ENCODE assay signal across 9 cellular contexts in the genomic region with DNA sequence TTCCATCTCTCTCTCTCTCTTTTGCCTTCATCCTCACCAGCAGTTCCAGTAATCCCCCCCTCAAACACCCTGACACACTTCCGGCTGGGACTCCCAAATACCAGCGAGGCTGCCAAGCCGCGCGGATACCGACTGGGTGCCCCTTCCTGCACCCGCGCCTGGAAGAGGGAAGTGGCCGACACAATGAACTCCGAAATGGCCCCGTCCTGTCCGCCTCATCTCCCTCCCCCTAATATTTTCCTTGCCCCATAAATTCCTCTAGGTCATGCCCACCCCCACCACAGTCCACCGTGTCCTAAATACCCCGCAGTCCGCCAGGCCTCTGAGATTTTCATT. TPM values are rescaled to one million over a fixed set of nuclear protein-coding genes. Genes with fewer than 3 reads are reported as not detected.
DNase-seq lines count a peak whose midpoint lies in the region; ATAC-seq and TF ChIP-seq lines count a peak whose summit lies in the region.
"Had no signal": no experiment of that assay in that cellular context is flagged by ENCODE, and none has a peak within 500 bp of the region (broad histone marks: within the 10 kb centered on the region; RNA-seq: fewer than 3 reads in every experiment).

No MANE protein-coding gene starts in this region.

- no peak for TF ChIP-seq CTCF in breast epithelium (IDR thresholded peaks at IDR 0.05)
- no peak for TF ChIP-seq CTCF in MCF 10A (IDR thresholded peaks at IDR 0.05; ENCODE audit: unreplicated experiment)
- TF ChIP-seq CTCF in lower lobe of right lung (IDR thresholded peaks at IDR 0.05) = no peak
- TF ChIP-seq CTCF in dorsolateral prefrontal cortex (IDR thresholded peaks at IDR 0.05 in 54 of 56, conservative IDR thresholded peaks at IDR 0.05 in 2 of 56; ENCODE audit: low read depth in 1 of 56, partially characterized antibody in 56 of 56) = no peak

- peaks cover 6 to 67% of the 10 kb centered on the region in 2 donors for H3K27me3 ChIP-seq in breast epithelium
- H3K27me3 ChIP-seq in lower lobe of right lung (ENCODE audit: low read depth) = peaks cover 100% of the 10 kb centered on the region
- peaks cover 35 to 100% (median 97%) of the 10 kb centered on the region in 45 donors for H3K27me3 ChIP-seq in dorsolateral prefrontal cortex

- H3K9me3 Mint-ChIP-seq in MCF 10A (ENCODE audit: unreplicated experiment) (no peaks in the 10 kb centered on the region), T-cell (no peaks in the 10 kb centered on the region)
- no peaks in the 10 kb centered on the region for H3K9me3 Mint-ChIP-seq in activated T-helper 17 cell treated with anti-CD3 and anti-CD28 coated beads, Interleukin-2, amount 50 U/mL, for 72 hours

- ATAC-seq in T-cell (replicated peaks in 1 of 4) (no peak), lower lobe of right lung (no peak), HG02884 (IDR thresholded peaks at IDR 0.05; ENCODE audit: unreplicated experiment) (no peak)
- ATAC-seq in activated T-helper 17 cell treated with anti-CD3 and anti-CD28 coated beads, Interleukin-2, amount 50 U/mL, for 72 hours (replicated peaks) = no peak

- H3K27ac Mint-ChIP-seq in MCF 10A (ENCODE audit: low read depth, unreplicated experiment) (no peak overlapping the region), T-cell (peak overlapping the region in 1 of 2 donors; percentile 83)
- no peak overlapping the region for H3K27ac Mint-ChIP-seq in activated T-helper 17 cell treated with anti-CD3 and anti-CD28 coated beads, Interleukin-2, amount 50 U/mL, for 72 hours

- H3K36me3 Mint-ChIP-seq in MCF 10A (ENCODE audit: insufficient read depth, unreplicated experiment) (peaks cover 16% of the 10 kb centered on the region), T-cell (no peaks in the 10 kb centered on the region)
- H3K36me3 Mint-ChIP-seq in activated T-helper 17 cell treated with anti-CD3 and anti-CD28 coated beads, Interleukin-2, amount 50 U/mL, for 72 hours (ENCODE audit: low read depth) = peaks cover 19% of the 10 kb centered on the region

- POLR2A ChIA-PET in MCF 10A (lab: Yijun Ruan, JAX) (interaction anchor here (1.4 to 1.5 kb wide), 2 partner anchors 8 to 607 kb away, joined by 3 to 5 read pairs; no protein-coding TSS in a partner anchor), T-cell (lab: Charles Lee) (no interaction called here)

- no TSS peak for BruUV-seq in MCF 10A (replicated peaks; lab: Mats Ljungman, UMichigan)

- H3K4me3 ChIP-seq in breast epithelium = peak overlapping the region; percentile 65 to 80 (median 65)
- no peak overlapping the region for H3K4me3 ChIP-seq in lower lobe of right lung
- H3K4me3 ChIP-seq in urinary bladder (ENCODE audit: low read depth, low read length) = peak overlapping the region; percentile 74
- H3K4me3 ChIP-seq in dorsolateral prefrontal cortex = no peak overlapping the region
- H3K4me3 ChIP-seq: PC-9 had no signal

- H3K36me3 ChIP-seq in breast epithelium = no peaks in the 10 kb centered on the region
- no peaks in the 10 kb centered on the region for H3K36me3 ChIP-seq in lower lobe of right lung
- peaks cover 2% of the 10 kb centered on the region for H3K36me3 ChIP-seq in urinary bladder (ENCODE audit: insufficient read depth)

- H3K4me1 Mint-ChIP-seq in MCF 10A (ENCODE audit: insufficient read depth, unreplicated experiment) = peaks cover 17% of the 10 kb centered on the region
- H3K4me1 Mint-ChIP-seq in T-cell = peaks cover 31 to 40% (median 37%) of the 10 kb centered on the region in 3 donors
- H3K4me1 Mint-ChIP-seq in activated T-helper 17 cell treated with anti-CD3 and anti-CD28 coated beads, Interleukin-2, amount 50 U/mL, for 72 hours = peaks cover 15% of the 10 kb centered on the region

- intact Hi-C loops in breast epithelium (cut with DNase I; ENCODE audit: low total_unique reads) (no loop called here), MCF 10A (cut with micrococcal nuclease) (no loop called here), lower lobe of right lung (cut with DNase I) (no loop called here), dorsolateral prefrontal cortex (cut with DNase I) (loop anchor here in 1 of 2 donors (10.0 kb wide), 1 partner anchor 1312 kb away; no protein-coding TSS in a partner anchor)

- H3K4me3 Mint-ChIP-seq in MCF 10A (ENCODE audit: unreplicated experiment) (no peak overlapping the region), T-cell (peak overlapping the region in 2 of 3 donors; percentile 13 to 58)
- no peak overlapping the region for H3K4me3 Mint-ChIP-seq in activated T-helper 17 cell treated with anti-CD3 and anti-CD28 coated beads, Interleukin-2, amount 50 U/mL, for 72 hours

- no peak for TF ChIP-seq POLR2A in breast epithelium (IDR thresholded peaks at IDR 0.05)

- no peaks in the 10 kb centered on the region for H3K4me1 ChIP-seq in breast epithelium
- peaks cover 39% of the 10 kb centered on the region for H3K4me1 ChIP-seq in lower lobe of right lung
- H3K4me1 ChIP-seq in urinary bladder (ENCODE audit: insufficient read depth) = no peaks in the 10 kb centered on the region

- H3K27ac ChIP-seq in breast epithelium (peak overlapping the region; percentile 81 to 89), lower lobe of right lung (no peak overlapping the region), urinary bladder (ENCODE audit: low read depth) (peak overlapping the region; percentile 98), dorsolateral prefrontal cortex (no peak overlapping the region)
- H3K27ac ChIP-seq: PC-9 had no signal

- no peaks in the 10 kb centered on the region for H3K9me3 ChIP-seq in breast epithelium
- H3K9me3 ChIP-seq in lower lobe of right lung = no peaks in the 10 kb centered on the region

- WGBS in urinary bladder = 16% methylated on average over 15 of the region's 15 CpGs

- H3K27me3 Mint-ChIP-seq in MCF 10A (ENCODE audit: insufficient read depth, unreplicated experiment) (no peaks in the 10 kb centered on the region), T-cell (peaks cover 69 to 85% of the 10 kb centered on the region in 2 donors)
- H3K27me3 Mint-ChIP-seq in activated T-helper 17 cell treated with anti-CD3 and anti-CD28 coated beads, Interleukin-2, amount 50 U/mL, for 72 hours = peaks cover 66% of the 10 kb centered on the region

- CTCF ChIA-PET in MCF 10A (lab: Yijun Ruan, JAX) (interaction anchor here (0.6 to 1.6 kb wide), 3 partner anchors 17 to 61 kb away, joined by 3 to 7 read pairs (median 5); no protein-coding TSS in a partner anchor), T-cell (lab: Charles Lee) (no interaction called here)

- DNase-seq in breast epithelium (ENCODE audit: low spot score in 2 of 2) = no peak
- DNase-seq in MCF 10A (ENCODE audit: unreplicated experiment) = no peak
- no peak for DNase-seq in T-cell
- DNase-seq in lower lobe of right lung = peak; percentile 48
- no peak for DNase-seq in dorsolateral prefrontal cortex
- DNase-seq: PC-9 had no signal

RNA-seq across cellular contexts. Expression of a gene that starts 1.8 kb away (rescaled TPM):
- total RNA-seq in breast epithelium (10 to 100 TPM in 1 of 3 donors, 1 to 10 TPM in 2; 7.5 to 18.4 (median 9.0) TPM), MCF 10A (2022) (6.9 and 7.6 TPM in 2 replicates), T-cell (under 1 TPM; 0.57 to 0.95 (median 0.79) TPM), lower lobe of right lung (1.7 TPM), urinary bladder (19.8 TPM), dorsolateral prefrontal cortex (not detected)
- polyA plus RNA-seq in urinary bladder = 20.5 TPM
- not detected for total RNA-seq in activated T-helper 17 cell treated with anti-CD3 and anti-CD28 coated beads, Interleukin-2, amount 50 U/mL, for 72 hours

RNA-seq across cellular contexts. Expression of a gene that starts 7.0 kb away (rescaled TPM):
- total RNA-seq in breast epithelium (10 to 100 TPM in 1 of 3 donors, 1 to 10 TPM in 2; 2.3 to 21.1 (median 5.2) TPM), MCF 10A (2022) (3.9 and 5.6 TPM in 2 replicates), T-cell (under 1 TPM in 3 of 5 donors, not detected in 2; 0.36 to 0.75 (median 0.51) TPM), lower lobe of right lung (0.38 TPM), urinary bladder (23.2 TPM), dorsolateral prefrontal cortex (under 1 TPM in 1 of 120 experiments, not detected in 119; 0.46 TPM)
- 44.9 TPM for polyA plus RNA-seq in urinary bladder
- not detected for total RNA-seq in activated T-helper 17 cell treated with anti-CD3 and anti-CD28 coated beads, Interleukin-2, amount 50 U/mL, for 72 hours
- total RNA-seq: PC-9 had no signal

RNA-seq across cellular contexts. Expression of a gene that starts 10.7 kb away (rescaled TPM):
- total RNA-seq in breast epithelium (1 to 10 TPM; 4.6 to 8.8 (median 6.2) TPM), MCF 10A (2022) (0.29 and 0.44 TPM in 2 replicates), T-cell (under 1 TPM in 1 of 5 donors, not detected in 4; 0.67 TPM), lower lobe of right lung (2.2 TPM), urinary bladder (3.7 TPM), dorsolateral prefrontal cortex (not detected)
- polyA plus RNA-seq in urinary bladder = 14.2 TPM
- total RNA-seq in activated T-helper 17 cell treated with anti-CD3 and anti-CD28 coated beads, Interleukin-2, amount 50 U/mL, for 72 hours = not detected
- total RNA-seq: PC-9 had no signal

RNA-seq across cellular contexts. Expression of a gene that starts 14.8 kb away (rescaled TPM):
- 1 to 10 TPM; 4.5 to 6.4 (median 4.6) TPM for total RNA-seq in breast epithelium
- total RNA-seq in MCF 10A (2022) = 8.2 and 14.0 TPM in 2 replicates
- total RNA-seq in T-cell = 1 to 10 TPM in 1 of 5 donors, under 1 TPM in 1, not detected in 3; 0.79 to 1.4 TPM
- total RNA-seq in lower lobe of right lung = 4.6 TPM
- total RNA-seq in urinary bladder = 9.0 TPM
- polyA plus RNA-seq in urinary bladder = 11.4 TPM
- not detected for total RNA-seq in activated T-helper 17 cell treated with anti-CD3 and anti-CD28 coated beads, Interleukin-2, amount 50 U/mL, for 72 hours
- total RNA-seq in dorsolateral prefrontal cortex = under 1 TPM in 2 of 120 experiments, not detected in 118; 0.17 to 0.88 TPM

RNA-seq across cellular contexts. Expression of a gene that starts 17.9 kb away (rescaled TPM):
- total RNA-seq in breast epithelium = 1 to 10 TPM in 1 of 3 donors, not detected in 2; 1.9 TPM
- 0.29 and 0.84 TPM in 2 replicates for total RNA-seq in MCF 10A (2022)
- not detected for total RNA-seq in T-cell
- total RNA-seq in lower lobe of right lung = not detected
- total RNA-seq in urinary bladder = 9.3 TPM
- polyA plus RNA-seq in urinary bladder = 39.1 TPM
- total RNA-seq in activated T-helper 17 cell treated with anti-CD3 and anti-CD28 coated beads, Interleukin-2, amount 50 U/mL, for 72 hours = not detected
- not detected for total RNA-seq in dorsolateral prefrontal cortex

Comparison
In these comparisons a context has a peak if more than half of its experiments do, and no peak if none do; other contexts are left out.
1. H3K27ac ChIP-seq: peak in breast epithelium (2 of 2) and urinary bladder (single experiment); none in lower lobe of right lung (single experiment) and dorsolateral prefrontal cortex (0 of 59).
2. H3K4me3 ChIP-seq: peak in breast epithelium (3 of 3) and urinary bladder (single experiment); none in lower lobe of right lung (single experiment) and dorsolateral prefrontal cortex (0 of 59).
3. H3K4me3 Mint-ChIP-seq: peak in T-cell (2 of 3); none in MCF 10A (single experiment) and activated T-helper 17 cell treated with anti-CD3 and anti-CD28 coated beads, Interleukin-2, amount 50 U/mL, for 72 hours (single experiment).